Comparison of ENCODE assay signal across 1 cellular context in genomic region chr1:11272544-11272841, GRCh38.
A peak's percentile ranks its signal among the peaks of the same experiment; 100 is the strongest.
TF ChIP-seq lines count a peak whose summit lies in the region.

No MANE protein-coding gene starts in this region.

TF ChIP-seq in K562, 482 proteins besides CTCF, POLR2A, EP300 and RAD21 (continued from another document):
- TF ChIP-seq ZNF609 (CRISPR knock-in tag; IDR thresholded peaks at IDR 0.05; ENCODE audit: borderline replicate concordance) (no peak), FOXK2 (conservative IDR thresholded peaks at IDR 0.05 in 1 of 2, IDR thresholded peaks at IDR 0.05 in 1 of 2; ENCODE audit: low read depth in 2 of 2) (0 out of 4 replicates have a peak, but pooled peaks of 1 of the 2 experiments have one; percentile 25), ZBTB33 (CRISPR knock-in tag; IDR thresholded peaks at IDR 0.05) (0 out of 2 replicates have a peak, but pooled peaks have one; percentile 13), KLF13 (tag; IDR thresholded peaks at IDR 0.05; ENCODE audit: borderline replicate concordance, low read depth) (no peak), STAT6 (CRISPR knock-in tag; IDR thresholded peaks at IDR 0.05) (no peak), RAD51 (IDR thresholded peaks at IDR 0.05; ENCODE audit: borderline replicate concordance, low read depth) (no peak), TRIM28 (IDR thresholded peaks at IDR 0.05) (no peak), GTF2E2 (tag; IDR thresholded peaks at IDR 0.05) (peak; percentile 12; the same call in 1 of the 2 replicates), RBM14 (IDR thresholded peaks at IDR 0.05; ENCODE audit: borderline replicate concordance, insufficient read depth, low read depth, low read length) (no peak), ZNF780A (CRISPR knock-in tag; IDR thresholded peaks at IDR 0.05) (no peak), SMAD2 (IDR thresholded peaks at IDR 0.05; ENCODE audit: low read depth, low read length) (no peak), HMGXB4 (CRISPR knock-in tag; IDR thresholded peaks at IDR 0.05) (no peak), ZFP36 (IDR thresholded peaks at IDR 0.05; ENCODE audit: low read depth, low read length, partially characterized antibody) (peak; percentile 15), ZKSCAN8 (CRISPR knock-in tag; IDR thresholded peaks at IDR 0.05) (peak; percentile 99)
- TF ChIP-seq, protein P1, sequence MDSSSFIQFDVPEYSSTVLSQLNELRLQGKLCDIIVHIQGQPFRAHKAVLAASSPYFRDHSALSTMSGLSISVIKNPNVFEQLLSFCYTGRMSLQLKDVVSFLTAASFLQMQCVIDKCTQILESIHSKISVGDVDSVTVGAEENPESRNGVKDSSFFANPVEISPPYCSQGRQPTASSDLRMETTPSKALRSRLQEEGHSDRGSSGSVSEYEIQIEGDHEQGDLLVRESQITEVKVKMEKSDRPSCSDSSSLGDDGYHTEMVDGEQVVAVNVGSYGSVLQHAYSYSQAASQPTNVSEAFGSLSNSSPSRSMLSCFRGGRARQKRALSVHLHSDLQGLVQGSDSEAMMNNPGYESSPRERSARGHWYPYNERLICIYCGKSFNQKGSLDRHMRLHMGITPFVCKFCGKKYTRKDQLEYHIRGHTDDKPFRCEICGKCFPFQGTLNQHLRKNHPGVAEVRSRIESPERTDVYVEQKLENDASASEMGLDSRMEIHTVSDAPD (CRISPR knock-in tag; IDR thresholded peaks at IDR 0.05) = no peak
- TF ChIP-seq, protein P2, sequence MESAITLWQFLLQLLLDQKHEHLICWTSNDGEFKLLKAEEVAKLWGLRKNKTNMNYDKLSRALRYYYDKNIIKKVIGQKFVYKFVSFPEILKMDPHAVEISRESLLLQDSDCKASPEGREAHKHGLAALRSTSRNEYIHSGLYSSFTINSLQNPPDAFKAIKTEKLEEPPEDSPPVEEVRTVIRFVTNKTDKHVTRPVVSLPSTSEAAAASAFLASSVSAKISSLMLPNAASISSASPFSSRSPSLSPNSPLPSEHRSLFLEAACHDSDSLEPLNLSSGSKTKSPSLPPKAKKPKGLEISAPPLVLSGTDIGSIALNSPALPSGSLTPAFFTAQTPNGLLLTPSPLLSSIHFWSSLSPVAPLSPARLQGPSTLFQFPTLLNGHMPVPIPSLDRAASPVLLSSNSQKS (CRISPR knock-in tag; IDR thresholded peaks at IDR 0.05) = no peak
